In genomic region chr2:57759822-57760300, GRCh38 we compare ENCODE assay signal across 7 cellular contexts.
DNase-seq lines count a peak whose midpoint lies in the region; ATAC-seq and TF ChIP-seq lines count a peak whose summit lies in the region.

No MANE protein-coding gene starts in this region.

- TF ChIP-seq CTCF in GM13977 (IDR thresholded peaks at IDR 0.05; ENCODE audit: extremely low read depth, insufficient read depth, missing control alignments) (peak; percentile 95), ascending aorta (IDR thresholded peaks at IDR 0.05) (peak; percentile 53 to 97 (median 94))

- H3K4me3 Mint-ChIP-seq in T-helper 17 cell, result peak overlapping the region; percentile 19

- peaks cover 19% of the 10 kb centered on the region for H3K27me3 Mint-ChIP-seq in T-helper 17 cell

- peaks cover 5% of the 10 kb centered on the region for H3K4me1 Mint-ChIP-seq in T-helper 17 cell

- H3K4me1 ChIP-seq in ascending aorta, result peaks cover 0 to 7% of the 10 kb centered on the region in 2 donors

- ATAC-seq in HG02852 (IDR thresholded peaks at IDR 0.05; ENCODE audit: unreplicated experiment) (peak; percentile 87), T-helper 17 cell (peak; percentile 81)

- intact Hi-C loops in ascending aorta (cut with DNase I), result no loop called here

- no peak overlapping the region for H3K27ac ChIP-seq in ascending aorta

- in situ Hi-C loops in GM13977 (cut with MboI; ENCODE audit: low pct_unique_long_range_greater_than_20kb, low sequenced_read_pairs, unreplicated experiment), result loop anchor here (10.0 to 25.0 kb wide), 2 partner anchors 135 to 277 kb away; partner anchors contain the start of gene VRK2

- peak; percentile 61 for DNase-seq in GM13977 (ENCODE audit: low spot score)
- DNase-seq in NCI-H1417 treated with DMSO at 0.1 percent for 48 hours (lab: John Stamatoyannopoulos, UW), result peak; percentile 37
- DNase-seq in T-helper 17 cell, result peak; percentile 41 to 67 (median 46)
- peak in 1 of 2 donors; percentile 85 for DNase-seq in ascending aorta (ENCODE audit: low spot score in 2 of 2)
- peak; percentile 63 for DNase-seq in hepatic stellate cell (ENCODE audit: low spot score)
- DNase-seq in retina, result peak; percentile 95

- no peaks in the 10 kb centered on the region for H3K9me3 ChIP-seq in T-helper 17 cell (ENCODE audit: control insufficient read depth, low read length, poor library complexity, severe bottlenecking)
- H3K9me3 ChIP-seq in ascending aorta, result no peaks in the 10 kb centered on the region

- H3K27ac Mint-ChIP-seq in T-helper 17 cell, result peak overlapping the region; percentile 73

- H3K36me3 Mint-ChIP-seq in T-helper 17 cell (ENCODE audit: low read depth), result no peaks in the 10 kb centered on the region

- H3K27me3 ChIP-seq in ascending aorta, result no peaks in the 10 kb centered on the region

- H3K4me3 ChIP-seq in ascending aorta, result peak overlapping the region; percentile 29 to 48

- no peaks in the 10 kb centered on the region for H3K36me3 ChIP-seq in ascending aorta
